Comparison of ENCODE assay signal across 18 cellular contexts in genomic region chr15:86615816-86616215, GRCh38.
"Had no signal": no experiment of that assay in that cellular context is flagged by ENCODE, and none has a peak within 500 bp of the region (broad histone marks: within the 10 kb centered on the region; RNA-seq: fewer than 3 reads in every experiment).

No MANE protein-coding gene starts in this region.

- H3K36me3 ChIP-seq: brain microvascular endothelial cell, left ventricle myocardium inferior, neural progenitor cell, ovary, sigmoid colon, suprapubic skin, upper lobe of left lung had no signal

- ATAC-seq: SK-N-SH treated with all-trans-retinoic acid at 6 μM for 48 hours had no signal

- H3K27ac ChIP-seq: brain microvascular endothelial cell, left ventricle myocardium inferior, neural progenitor cell, ovary, sigmoid colon, suprapubic skin, upper lobe of left lung had no signal

- H3K4me3 ChIP-seq: left ventricle myocardium inferior, neural progenitor cell, ovary, sigmoid colon, suprapubic skin, upper lobe of left lung had no signal

- H3K4me3 Mint-ChIP-seq: endodermal cell, memory B cell, neural progenitor cell had no signal

- H3K4me1 Mint-ChIP-seq: memory B cell had no signal

- H3K36me3 Mint-ChIP-seq: memory B cell, neural progenitor cell had no signal

- H3K4me1 ChIP-seq: sigmoid colon, suprapubic skin, upper lobe of left lung had no signal

- H3K9me3 ChIP-seq: ovary, sigmoid colon, suprapubic skin, upper lobe of left lung had no signal

- DNase-seq: activated CD4-positive, alpha-beta T cell treated with anti-CD3 and anti-CD28 coated beads for 1 hour; activated naive CD4-positive, alpha-beta T cell treated with Interleukin-2 at 50 U/mL for 16 hours; activated T-cell treated with anti-CD3 and anti-CD28 coated beads, Interleukin-2, amount 50 U/mL, for 1 hour; brain microvascular endothelial cell; dermis blood vessel endothelial cell; endodermal cell; erythroblast; kidney; left ventricle myocardium inferior; ovary; sigmoid colon; stimulated activated CD4-positive, alpha-beta T cell treated with anti-CD3 and anti-CD28 coated beads, Interleukin-12 subunit alpha, Interleukin-12 subunit beta, amount 100 ng/mL, for 4 hours; stimulated activated naive CD4-positive, alpha-beta T cell treated with Interleukin-2 at 50 U/mL for 16 hours; upper lobe of left lung had no signal

- H3K27me3 ChIP-seq: brain microvascular endothelial cell, neural progenitor cell, ovary, sigmoid colon, suprapubic skin, upper lobe of left lung had no signal

- H3K27ac Mint-ChIP-seq: endodermal cell, memory B cell, neural progenitor cell had no signal
